ENCODE assay signal across 11 cellular contexts in the genomic region with DNA sequence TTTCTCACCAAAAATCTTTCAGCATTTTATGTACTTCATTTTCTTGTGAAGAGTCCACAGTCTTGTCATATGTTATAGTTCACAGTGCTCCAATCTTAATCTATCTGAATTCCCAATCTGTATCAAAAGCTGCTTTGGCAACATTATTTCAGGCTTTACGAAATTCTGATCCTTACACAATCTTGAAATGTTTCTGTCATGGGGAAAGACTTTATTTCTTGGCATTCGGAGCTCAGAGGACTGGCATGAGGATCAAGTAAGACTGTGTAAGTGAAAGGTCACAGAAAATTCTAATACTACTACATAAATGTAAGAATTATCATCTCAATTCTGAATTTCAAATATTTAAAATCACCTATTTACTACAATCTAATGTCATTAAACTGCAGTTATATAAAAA. TPM values are rescaled to one million over a fixed set of nuclear protein-coding genes. Genes with fewer than 3 reads are reported as not detected.
DNase-seq lines count a peak whose midpoint lies in the region; ATAC-seq and TF ChIP-seq lines count a peak whose summit lies in the region.
"Had no signal": no experiment of that assay in that cellular context is flagged by ENCODE, and none has a peak within 500 bp of the region (broad histone marks: within the 10 kb centered on the region; RNA-seq: fewer than 3 reads in every experiment).

No MANE protein-coding gene starts in this region.

- intact Hi-C loops in activated CD8-positive, alpha-beta T cell treated with anti-CD3 and anti-CD28 coated beads for 36 hours (cut with micrococcal nuclease), result no loop called here
- intact Hi-C loops in tibial artery (cut with DNase I; ENCODE audit: low total_unique reads), result no loop called here

- H3K9me3 Mint-ChIP-seq in activated naive CD4-positive, alpha-beta T cell treated with anti-CD3 and anti-CD28 coated beads, Interleukin-2, amount 10 ng/mL, durations not matched to agents 7 days and 5 days, result no peaks in the 10 kb centered on the region
- no peaks in the 10 kb centered on the region for H3K9me3 Mint-ChIP-seq in activated CD8-positive, alpha-beta T cell treated with anti-CD3 and anti-CD28 coated beads for 36 hours
- no peaks in the 10 kb centered on the region for H3K9me3 Mint-ChIP-seq in immature natural killer cell

- POLR2A ChIA-PET in activated CD8-positive, alpha-beta T cell treated with anti-CD3 and anti-CD28 coated beads for 36 hours (lab: Charles Lee), result no interaction called here

- peak overlapping the region; percentile 36 for H3K4me3 Mint-ChIP-seq in activated naive CD4-positive, alpha-beta T cell treated with anti-CD3 and anti-CD28 coated beads, Interleukin-2, amount 10 ng/mL, durations not matched to agents 7 days and 5 days
- peak overlapping the region; percentile 81 for H3K4me3 Mint-ChIP-seq in activated CD8-positive, alpha-beta T cell treated with anti-CD3 and anti-CD28 coated beads for 36 hours
- peak overlapping the region; percentile 64 to 96 (median 65) for H3K4me3 Mint-ChIP-seq in immature natural killer cell

- ATAC-seq in activated CD8-positive, alpha-beta T cell treated with anti-CD3 and anti-CD28 coated beads for 36 hours, result no peak

- CTCF ChIA-PET in activated naive CD4-positive, alpha-beta T cell treated with anti-CD3 and anti-CD28 coated beads, Interleukin-2, amount 10 ng/mL, durations not matched to agents 7 days and 5 days (lab: Charles Lee), result interaction anchor here (0.9 to 1.0 kb wide), 2 partner anchors 13 to 24 kb away, joined by 3 to 4 read pairs; no protein-coding TSS in a partner anchor
- CTCF ChIA-PET in activated CD8-positive, alpha-beta T cell treated with anti-CD3 and anti-CD28 coated beads for 36 hours (lab: Charles Lee), result interaction anchor here (1.3 kb wide), 1 partner anchor 23 kb away, joined by 3 read pairs; no protein-coding TSS in a partner anchor

- TF ChIP-seq CTCF in activated CD8-positive, alpha-beta T cell treated with anti-CD3 and anti-CD28 coated beads for 36 hours (IDR thresholded peaks at IDR 0.05), result no peak
- TF ChIP-seq CTCF in tibial artery (IDR thresholded peaks at IDR 0.05), result no peak

- no peaks in the 10 kb centered on the region for H3K27me3 ChIP-seq in tibial artery
- H3K27me3 ChIP-seq: right lobe of liver had no signal

- H3K27ac Mint-ChIP-seq in activated naive CD4-positive, alpha-beta T cell treated with anti-CD3 and anti-CD28 coated beads, Interleukin-2, amount 10 ng/mL, durations not matched to agents 7 days and 5 days, result no peak overlapping the region
- H3K27ac Mint-ChIP-seq in activated CD8-positive, alpha-beta T cell treated with anti-CD3 and anti-CD28 coated beads for 36 hours, result peak overlapping the region; percentile 5
- peak overlapping the region; percentile 24 to 98 (median 85) for H3K27ac Mint-ChIP-seq in immature natural killer cell

- H3K27ac ChIP-seq in tibial artery, result peak overlapping the region; percentile 83 to 90
- H3K27ac ChIP-seq: epithelial cell of prostate had no signal

- H3K4me1 ChIP-seq in tibial artery, result peaks cover 0 to 39% (median 23%) of the 10 kb centered on the region in 4 donors

- H3K9me3 ChIP-seq in tibial artery, result no peaks in the 10 kb centered on the region
- H3K9me3 ChIP-seq: right lobe of liver had no signal

- no peaks in the 10 kb centered on the region for H3K27me3 Mint-ChIP-seq in activated naive CD4-positive, alpha-beta T cell treated with anti-CD3 and anti-CD28 coated beads, Interleukin-2, amount 10 ng/mL, durations not matched to agents 7 days and 5 days
- no peaks in the 10 kb centered on the region for H3K27me3 Mint-ChIP-seq in activated CD8-positive, alpha-beta T cell treated with anti-CD3 and anti-CD28 coated beads for 36 hours
- peaks cover 3 to 12% (median 4%) of the 10 kb centered on the region in 3 donors for H3K27me3 Mint-ChIP-seq in immature natural killer cell (ENCODE audit: low read depth in 3 of 3)

- H3K36me3 Mint-ChIP-seq in activated naive CD4-positive, alpha-beta T cell treated with anti-CD3 and anti-CD28 coated beads, Interleukin-2, amount 10 ng/mL, durations not matched to agents 7 days and 5 days, result peaks cover 9% of the 10 kb centered on the region
- H3K36me3 Mint-ChIP-seq in activated CD8-positive, alpha-beta T cell treated with anti-CD3 and anti-CD28 coated beads for 36 hours (ENCODE audit: low read depth), result no peaks in the 10 kb centered on the region
- no peaks in the 10 kb centered on the region for H3K36me3 Mint-ChIP-seq in immature natural killer cell

- no peak for DNase-seq in activated naive CD4-positive, alpha-beta T cell treated with anti-CD3 and anti-CD28 coated beads, Interleukin-2, amount 10 ng/mL, durations not matched to agents 7 days and 5 days
- no peak for DNase-seq in activated naive CD4-positive, alpha-beta T cell treated with Interleukin-2 at 50 U/mL for 16 hours
- no peak for DNase-seq in activated CD8-positive, alpha-beta T cell treated with anti-CD3 and anti-CD28 coated beads for 36 hours
- DNase-seq in immature natural killer cell (no peak), tibial artery (no peak), HT-29 (ENCODE audit: low spot score) (no peak), NCI-H1930 (lab: John Stamatoyannopoulos, UW) (no peak), inferior parietal cortex (ENCODE audit: extremely low spot score) (no peak)
- DNase-seq: GOT3, right lobe of liver had no signal

- H3K36me3 ChIP-seq in tibial artery, result no peaks in the 10 kb centered on the region
- H3K36me3 ChIP-seq: right lobe of liver had no signal

- peak overlapping the region; percentile 79 to 97 for H3K4me3 ChIP-seq in tibial artery

- peaks cover 41% of the 10 kb centered on the region for H3K4me1 Mint-ChIP-seq in activated naive CD4-positive, alpha-beta T cell treated with anti-CD3 and anti-CD28 coated beads, Interleukin-2, amount 10 ng/mL, durations not matched to agents 7 days and 5 days
- H3K4me1 Mint-ChIP-seq in activated CD8-positive, alpha-beta T cell treated with anti-CD3 and anti-CD28 coated beads for 36 hours (ENCODE audit: low read depth), result peaks cover 49% of the 10 kb centered on the region
- peaks cover 47 to 57% of the 10 kb centered on the region in 2 donors for H3K4me1 Mint-ChIP-seq in immature natural killer cell

RNA-seq across cellular contexts. Expression of gene USP33, which starts 2.0 kb away (rescaled TPM):
- total RNA-seq in activated CD8-positive, alpha-beta T cell treated with anti-CD3 and anti-CD28 coated beads for 36 hours, result 10 to 100 TPM; 35.8 to 36.2 TPM
- 10 to 100 TPM; 33.1 to 45.0 (median 33.8) TPM for polyA plus RNA-seq in immature natural killer cell
- total RNA-seq in HT-29 (2014; rRNA removed; shearing (Covaris generic)), result 20.2 and 23.2 TPM in 2 replicates

RNA-seq across cellular contexts. Expression of gene MIGA1, which starts 21.8 kb away (rescaled TPM):
- 1 to 10 TPM; 8.5 to 9.7 TPM for total RNA-seq in activated CD8-positive, alpha-beta T cell treated with anti-CD3 and anti-CD28 coated beads for 36 hours
- polyA plus RNA-seq in immature natural killer cell, result 1 to 10 TPM; 5.3 to 7.7 (median 7.1) TPM
- 2.0 and 2.1 TPM in 2 replicates for total RNA-seq in HT-29 (2014; rRNA removed; shearing (Covaris generic))
